24 cellular contexts compared by ENCODE assay signal in genomic region chr7:135597926-135598305, GRCh38. TPM values are rescaled to one million over a fixed set of nuclear protein-coding genes. Genes with fewer than 3 reads are reported as not detected.
A peak's percentile ranks its signal among the peaks of the same experiment; 100 is the strongest.
DNase-seq lines count a peak whose midpoint lies in the region; ATAC-seq, FAIRE-seq and TF ChIP-seq lines count a peak whose summit lies in the region.
"Had no signal": no experiment of that assay in that cellular context is flagged by ENCODE, and none has a peak within 500 bp of the region (broad histone marks: within the 10 kb centered on the region; RNA-seq: fewer than 3 reads in every experiment).

No MANE protein-coding gene starts in this region.

- no peak overlapping the region for H2BK15ac ChIP-seq in mesenchymal stem cell (ENCODE audit: low read depth, poor library complexity, severe bottlenecking)

- TF ChIP-seq CTCF in A673 (conservative IDR thresholded peaks at IDR 0.05; ENCODE audit: low read depth, low read length) (no peak), SK-N-SH (IDR thresholded peaks at IDR 0.05) (no peak), pancreas (IDR thresholded peaks at IDR 0.05) (no peak)

- ATAC-seq in HG02885 (IDR thresholded peaks at IDR 0.05; ENCODE audit: poor library complexity, unreplicated experiment) (no peak), pancreas (no peak)
- ATAC-seq: heart left ventricle; mucosa of descending colon; natural killer cell treated with Interleukin-12 subunit alpha and Interleukin-12 subunit beta and Interleukin-15 and Interleukin-18, amount 100 ng/mL, for 72 hours; stimulated activated memory B cell treated with anti-CD40 and anti-IgM and Interleukin-4, amounts not matched to agents 10 μg/mL and 1 μg/mL and 100 μg/mL, for 72 hours had no signal

- no peak for TF ChIP-seq RAD21 in SK-N-SH (IDR thresholded peaks at IDR 0.05; ENCODE audit: low read length)

- peaks cover 35% of the 10 kb centered on the region for H3F3A ChIP-seq in SK-N-SH (replicated peaks; ENCODE audit: insufficient read depth)

- H2AFZ ChIP-seq in SK-N-SH (ENCODE audit: low read depth): no peak overlapping the region
- no peak overlapping the region for H2AFZ ChIP-seq in mesenchymal stem cell (ENCODE audit: low read depth, low read length)

- TF ChIP-seq EP300 in SK-N-SH (IDR thresholded peaks at IDR 0.05; ENCODE audit: borderline replicate concordance in 1 of 2, low read depth in 1 of 2, low read length in 1 of 2): no peak

- H3K14ac ChIP-seq in mesenchymal stem cell (ENCODE audit: low read length in 2 of 2): no peak overlapping the region

- H3K4ac ChIP-seq in mesenchymal stem cell (ENCODE audit: low read depth in 1 of 2, low read length in 2 of 2): no peak overlapping the region

- peak; percentile 49 for DNase-seq in A673 (ENCODE audit: low spot score)
- no peak for DNase-seq in SK-N-SH
- no peak for DNase-seq in mesenchymal stem cell
- no peak for DNase-seq in NCI-H345 (lab: John Stamatoyannopoulos, UW)
- no peak for DNase-seq in SJCRH30
- no peak for DNase-seq in pancreas
- DNase-seq: activated CD4-positive, alpha-beta memory T cell treated with anti-CD3 and anti-CD28 coated beads for 36 hours; activated CD4-positive, CD25-positive, alpha-beta regulatory T cell treated with anti-CD3 and anti-CD28 coated beads, Interleukin-2, amount 50 U/mL, for 72 hours; activated naive CD4-positive, alpha-beta T cell treated with anti-CD3 and anti-CD28 coated beads, Interleukin-2, amount 50 U/mL, for 16 hours; AML-193; amniotic stem cell; CD4-positive, alpha-beta T cell; cortex of kidney; erythroblast; heart left ventricle; mucosa of descending colon; NCI-H1694; NCI-H524; OCI-M1; T-helper 2 cell had no signal

- H3K9ac ChIP-seq in SK-N-SH (peak overlapping the region; percentile 8; the same call in 1 of the 2 replicates), mesenchymal stem cell (ENCODE audit: low read length) (peak overlapping the region; percentile 54)

- no peak overlapping the region for H3K4me3 ChIP-seq in A673 (ENCODE audit: low read depth, low read length, poor library complexity, severe bottlenecking)
- H3K4me3 ChIP-seq in SK-N-SH (ENCODE audit: low read depth in 2 of 2, low read length in 1 of 2): peak overlapping the region; percentile 21 to 32; a peak in 3 of 4 replicates
- peak overlapping the region in 1 of 2 experiments; percentile 38 for H3K4me3 ChIP-seq in mesenchymal stem cell (ENCODE audit: insufficient read depth in 1 of 2, low read depth in 1 of 2, low read length in 2 of 2)
- H3K4me3 ChIP-seq in SJCRH30: no peak overlapping the region
- H3K4me3 ChIP-seq in pancreas: no peak overlapping the region
- H3K4me3 ChIP-seq: heart left ventricle, mucosa of descending colon had no signal

- H4K8ac ChIP-seq in mesenchymal stem cell (ENCODE audit: low read length): no peak overlapping the region

- H3K18ac ChIP-seq in mesenchymal stem cell (ENCODE audit: low read depth in 1 of 2, low read length in 2 of 2): no peak overlapping the region

- CTCF ChIA-PET in A673 (lab: Charles Lee): interaction anchor here (0.6 kb wide), 1 partner anchor 88 kb away, joined by 5 read pairs; the partner anchor contains the start of gene CNOT4
- CTCF ChIA-PET in SK-N-SH (lab: Yijun Ruan, JAX): interaction anchor here (0.9 to 9.4 kb wide), 5 partner anchors 17 to 317 kb away, joined by 3 to 79 read pairs (median 6); no protein-coding TSS in a partner anchor

- WGBS in SK-N-SH (ENCODE audit: low lambda C conversion rate): 28% methylated on average over 6 of the region's 6 CpGs
- 95% methylated on average over 5 of the region's 6 CpGs for WGBS in mesenchymal stem cell
- 83 to 87% methylated on average over 6 of the region's 6 CpGs for WGBS in pancreas, 2 donors

- H3K4me1 ChIP-seq in A673 (ENCODE audit: insufficient read depth, low read length, poor library complexity, severe bottlenecking) (peaks cover 16% of the 10 kb centered on the region), SK-N-SH (ENCODE audit: control insufficient read depth in 1 of 2, insufficient read depth in 2 of 2, low read depth in 1 of 2, low read length in 1 of 2) (peaks cover 16 to 25% of the 10 kb centered on the region in 2 experiments), mesenchymal stem cell (ENCODE audit: control insufficient read depth, insufficient read depth, low read depth, low read length) (no peaks in the 10 kb centered on the region), SJCRH30 (no peaks in the 10 kb centered on the region), pancreas (no peaks in the 10 kb centered on the region)

- H4K91ac ChIP-seq in mesenchymal stem cell (ENCODE audit: low read length): no peak overlapping the region

- no peaks in the 10 kb centered on the region for H3K79me2 ChIP-seq in SK-N-SH (ENCODE audit: insufficient read depth)

- no peak overlapping the region for H2BK12ac ChIP-seq in mesenchymal stem cell (ENCODE audit: low read length in 2 of 2)

- POLR2A ChIA-PET in A673 (lab: Charles Lee; ENCODE audit: low non-redundant PET): interaction anchor here (0.7 kb wide), 1 partner anchor 277 kb away, joined by 3 read pairs; no protein-coding TSS in a partner anchor
- POLR2A ChIA-PET in SK-N-SH (lab: Yijun Ruan, JAX): no interaction called here

- peak overlapping the region; percentile 63 for H3K4me2 ChIP-seq in SK-N-SH
- no peak overlapping the region for H3K4me2 ChIP-seq in mesenchymal stem cell (ENCODE audit: low read length, poor library complexity, severe bottlenecking)

- no peak overlapping the region for H2BK5ac ChIP-seq in mesenchymal stem cell (ENCODE audit: low read depth, low read length, poor library complexity, severe bottlenecking)

- no peak overlapping the region for H2AK5ac ChIP-seq in mesenchymal stem cell (ENCODE audit: low read length, severe bottlenecking)

- H2BK120ac ChIP-seq in mesenchymal stem cell (ENCODE audit: low read depth, low read length): no peak overlapping the region

- BruUV-seq in A673 (replicated peaks; lab: Mats Ljungman, UMichigan): no TSS peak

- H3K9me3 ChIP-seq in A673 (ENCODE audit: low read depth, low read length, poor library complexity, severe bottlenecking) (no peaks in the 10 kb centered on the region), SK-N-SH (no peaks in the 10 kb centered on the region), mesenchymal stem cell (ENCODE audit: control insufficient read depth, low read length) (no peaks in the 10 kb centered on the region), SJCRH30 (replicated peaks) (no peaks in the 10 kb centered on the region), pancreas (no peaks in the 10 kb centered on the region)
- H3K9me3 ChIP-seq: heart left ventricle, mucosa of descending colon had no signal

- H3K27me3 ChIP-seq in A673 (replicated peaks; ENCODE audit: insufficient read depth, low read depth, low read length, poor library complexity) (no peaks in the 10 kb centered on the region), SK-N-SH (ENCODE audit: insufficient read depth) (no peaks in the 10 kb centered on the region), mesenchymal stem cell (ENCODE audit: control insufficient read depth in 1 of 2, insufficient read depth in 1 of 2, low read length in 2 of 2) (no peaks in the 10 kb centered on the region), SJCRH30 (no peaks in the 10 kb centered on the region), pancreas (no peaks in the 10 kb centered on the region)
- H3K27me3 ChIP-seq: heart left ventricle had no signal

- no peak overlapping the region for H3K27ac ChIP-seq in A673 (ENCODE audit: low read depth, low read length, poor library complexity, severe bottlenecking)
- H3K27ac ChIP-seq in SK-N-SH (ENCODE audit: low read depth in 2 of 2, low read length in 1 of 2): peak overlapping the region; percentile 80 to 96
- peak overlapping the region; percentile 55 for H3K27ac ChIP-seq in cingulate gyrus (ENCODE audit: low read depth, low read length)
- no peak overlapping the region for H3K27ac ChIP-seq in mesenchymal stem cell (ENCODE audit: low read length, poor library complexity, severe bottlenecking)
- no peak overlapping the region for H3K27ac ChIP-seq in SJCRH30
- H3K27ac ChIP-seq in pancreas: no peak overlapping the region
- H3K27ac ChIP-seq: heart left ventricle had no signal

- no peak for FAIRE-seq in pancreas (lab: Jason Lieb, UNC)

- no peaks in the 10 kb centered on the region for H4K20me1 ChIP-seq in SK-N-SH (ENCODE audit: insufficient read depth)

- H3K36me3 ChIP-seq in A673 (ENCODE audit: insufficient read depth, low read length, poor library complexity, severe bottlenecking) (peaks cover 81% of the 10 kb centered on the region), SK-N-SH (replicated peaks in 1 of 2; ENCODE audit: control insufficient read depth in 1 of 2, insufficient read depth in 2 of 2, low read length in 1 of 2) (peaks cover 67 to 78% of the 10 kb centered on the region in 2 experiments), mesenchymal stem cell (ENCODE audit: control insufficient read depth in 1 of 2, insufficient read depth in 2 of 2, low read depth in 1 of 2, low read length in 2 of 2) (peaks cover 4 to 49% of the 10 kb centered on the region in 2 experiments), SJCRH30 (peaks cover 92% of the 10 kb centered on the region), pancreas (peaks cover 0 to 27% (median 8%) of the 10 kb centered on the region in 3 donors)

- H3K23ac ChIP-seq in mesenchymal stem cell (ENCODE audit: low read length in 2 of 2): no peak overlapping the region

- H3K79me1 ChIP-seq in mesenchymal stem cell (replicated peaks; ENCODE audit: low read length, poor library complexity, severe bottlenecking): peaks cover 2% of the 10 kb centered on the region

- intact Hi-C loops in A673 (cut with micrococcal nuclease; ENCODE audit: unreplicated experiment): no loop called here
- intact Hi-C loops in pancreas (cut with DNase I): no loop called here

- no peaks in the 10 kb centered on the region for H3K9me2 ChIP-seq in SK-N-SH

TF ChIP-seq in SK-N-SH, 30 proteins besides CTCF, POLR2A, EP300 and RAD21:
- TF ChIP-seq MAX (IDR thresholded peaks at IDR 0.05; ENCODE audit: low read depth): 0 out of 2 replicates have a peak, but pooled peaks have one; percentile 11
- TF ChIP-seq GATA2 (CRISPR knock-in tag; IDR thresholded peaks at IDR 0.05): no peak

RNA-seq across cellular contexts. Expression of gene NUP205, which starts 40.2 kb away (rescaled TPM):
- total RNA-seq in A673 (2021) (146 and 148 TPM in 2 replicates), pancreas (10 to 100 TPM in 5 of 6 donors, 1 to 10 TPM in 1; 8.7 to 21.9 (median 14.5) TPM)
- polyA plus RNA-seq in SK-N-SH (2012; rRNA removed) (48.2 and 60.8 TPM in 2 replicates), pancreas (10 to 100 TPM; 13.1 to 23.7 TPM)
- polyA plus RNA-seq in SK-N-SH (2012; cell fraction: cytosol; rRNA removed): 51.5 and 51.9 TPM in 2 replicates
- 60.3 and 92.0 TPM in 2 replicates for polyA plus RNA-seq in SK-N-SH (2012; cell fraction: nucleus; rRNA removed)
- 20.3 TPM for polyA plus RNA-seq in mesenchymal stem cell (2013, experiment 1 of 2)
- polyA plus RNA-seq in mesenchymal stem cell (2013, experiment 2 of 2): 23.8 TPM
- total RNA-seq in SJCRH30 (2014; rRNA removed; shearing (Covaris generic)): 210 and 212 TPM in 2 replicates

Comparison
In these comparisons a context has a peak if more than half of its experiments do, and no peak if none do; other contexts are left out.
1. H3K27ac ChIP-seq: peak in SK-N-SH (2 of 2) and cingulate gyrus (single experiment); none in A673 (single experiment), mesenchymal stem cell (single experiment), SJCRH30 (single experiment) and pancreas (0 of 4).
2. H3K4me3 ChIP-seq: peak in SK-N-SH (2 of 2); none in A673 (single experiment), SJCRH30 (single experiment) and pancreas (0 of 4).